In the genomic region with DNA sequence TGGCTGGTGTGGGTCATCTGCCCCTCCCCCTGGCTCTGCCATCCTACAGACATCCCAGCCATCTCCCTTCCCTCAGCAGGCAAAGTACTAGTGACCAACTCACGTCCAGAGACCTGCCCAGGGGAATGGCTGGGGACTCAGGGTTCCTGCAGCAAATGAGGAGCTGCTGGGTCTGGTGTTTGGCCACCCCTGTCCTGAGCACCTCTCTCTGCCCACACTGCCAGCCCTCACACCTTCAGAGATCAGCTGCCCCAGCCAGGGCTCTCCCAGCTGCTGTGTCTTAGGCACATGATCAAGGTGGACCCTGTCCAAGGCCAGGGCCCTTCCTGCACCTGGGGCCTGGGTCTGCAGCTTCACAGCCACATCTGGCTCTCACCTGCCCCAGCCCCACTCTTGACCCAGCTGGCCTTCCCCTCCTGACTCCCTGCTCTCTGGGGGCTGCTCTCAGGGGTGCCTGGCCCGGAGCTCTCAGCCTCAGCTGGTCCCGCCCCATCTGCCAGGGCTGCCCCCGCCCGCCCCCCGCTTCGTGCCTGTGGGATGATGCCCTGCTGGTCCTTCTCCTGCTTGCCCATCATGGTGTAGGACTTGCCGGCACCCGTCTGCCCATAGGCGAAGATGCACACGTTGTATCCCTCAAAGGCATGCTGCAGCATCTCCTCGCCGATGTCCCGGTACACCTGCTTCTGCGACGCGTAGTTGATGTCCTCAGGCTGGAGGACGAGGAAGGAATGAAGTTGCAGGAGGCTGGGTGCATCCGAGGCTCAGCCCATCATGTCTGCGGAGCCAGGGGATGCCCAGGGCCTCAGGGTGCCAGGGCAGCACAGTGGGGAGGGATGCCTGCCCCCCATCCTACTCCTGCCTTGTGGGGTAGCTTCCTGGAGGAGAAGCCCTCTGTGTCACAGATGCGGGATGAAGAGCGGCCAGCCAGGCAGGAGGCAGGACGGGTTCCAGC, we compare ENCODE assay signal across 18 cellular contexts. TPM values are rescaled to one million over a fixed set of nuclear protein-coding genes. Genes with fewer than 3 reads are reported as not detected.
DNase-seq lines count a peak whose midpoint lies in the region; ATAC-seq and TF ChIP-seq lines count a peak whose summit lies in the region.
"Had no signal": no experiment of that assay in that cellular context is flagged by ENCODE, and none has a peak within 500 bp of the region (broad histone marks: within the 10 kb centered on the region; RNA-seq: fewer than 3 reads in every experiment).

No MANE protein-coding gene starts in this region.

- H3K36me3 ChIP-seq in RWPE2 (ENCODE audit: low read depth): no peaks in the 10 kb centered on the region
- H3K36me3 ChIP-seq in sigmoid colon: no peaks in the 10 kb centered on the region

- no peaks in the 10 kb centered on the region for H3K4me1 ChIP-seq in RWPE2 (ENCODE audit: insufficient read depth, poor library complexity, severe bottlenecking)
- no peaks in the 10 kb centered on the region for H3K4me1 ChIP-seq in right cardiac atrium (ENCODE audit: control insufficient read depth, insufficient read depth, low read length)
- no peaks in the 10 kb centered on the region for H3K4me1 ChIP-seq in sigmoid colon
- H3K4me1 ChIP-seq: HAP-1 had no signal

- 92% methylated on average over 23 of the region's 23 CpGs for WGBS in right cardiac atrium
- 76 to 89% methylated on average over 23 of the region's 23 CpGs for WGBS in sigmoid colon, 2 donors

- H3K4me3 ChIP-seq in RWPE2 (ENCODE audit: severe bottlenecking): no peak overlapping the region
- no peak overlapping the region for H3K4me3 ChIP-seq in right cardiac atrium (ENCODE audit: low read length)
- H3K4me3 ChIP-seq in sigmoid colon: no peak overlapping the region
- H3K4me3 ChIP-seq: HAP-1 had no signal

- H3K27ac ChIP-seq in RWPE2 (ENCODE audit: poor library complexity, severe bottlenecking) (no peak overlapping the region), right cardiac atrium (ENCODE audit: low read length) (no peak overlapping the region), sigmoid colon (no peak overlapping the region)

- no peak for TF ChIP-seq EP300 in sigmoid colon (IDR thresholded peaks at IDR 0.05)

- DNase-seq in activated effector memory CD4-positive, alpha-beta T cell treated with anti-CD3 and anti-CD28 coated beads, Interleukin-2, amount 50 U/mL, for 16 hours: peak; percentile 47
- DNase-seq in activated effector memory CD4-positive, alpha-beta T cell treated with Interleukin-2 at 50 U/mL for 16 hours: no peak
- DNase-seq in RWPE2 (ENCODE audit: low spot score) (peak; percentile 47), right cardiac atrium (peak in 2 of 3 donors; percentile 8 to 32), sigmoid colon (peak; percentile 62), DMS53 (lab: John Stamatoyannopoulos, UW) (no peak), cortex of kidney (lab: John Stamatoyannopoulos, UW) (no peak)
- DNase-seq: CD4-positive, CD25-positive, alpha-beta regulatory T cell; DMS79 treated with DMSO at 0.1 percent for 48 hours; IMR-90; Kasumi-1; NCI-H1417; NCI-H2029; NCI-H2171 treated with DMSO at 0.1 percent for 48 hours; NCI-H510A; NCI-H82 had no signal

- ATAC-seq in RWPE2 (ENCODE audit: low read depth) (0 out of 3 replicates have a peak, but pooled peaks have one; percentile 4), right cardiac atrium (no peak), HG02970 (IDR thresholded peaks at IDR 0.05; ENCODE audit: low FRiP score, unreplicated experiment) (no peak)

- TF ChIP-seq POLR2A in sigmoid colon (IDR thresholded peaks at IDR 0.05): no peak

- H3K27me3 ChIP-seq in RWPE2 (ENCODE audit: insufficient read depth, poor library complexity, severe bottlenecking) (no peaks in the 10 kb centered on the region), right cardiac atrium (ENCODE audit: control insufficient read depth, insufficient read depth) (no peaks in the 10 kb centered on the region), sigmoid colon (peaks cover 0 to 33% (median 12%) of the 10 kb centered on the region in 3 donors)

- TF ChIP-seq CTCF in RWPE2 (IDR thresholded peaks at IDR 0.05; ENCODE audit: poor library complexity, severe bottlenecking) (no peak), sigmoid colon (IDR thresholded peaks at IDR 0.05) (no peak)

- H3K9me3 ChIP-seq in RWPE2 (ENCODE audit: severe bottlenecking) (no peaks in the 10 kb centered on the region), right cardiac atrium (ENCODE audit: control insufficient read depth, low read length) (no peaks in the 10 kb centered on the region), sigmoid colon (no peaks in the 10 kb centered on the region)
- H3K9me3 ChIP-seq: HAP-1 had no signal

- intact Hi-C loops in right cardiac atrium (cut with DNase I) (no loop called here), sigmoid colon (cut with DNase I) (no loop called here)

RNA-seq across cellular contexts. Expression of gene KIF1A, which starts 32.2 kb away (rescaled TPM):
- total RNA-seq in right cardiac atrium (10 to 100 TPM; 45.3 to 83.0 (median 66.9) TPM), sigmoid colon (1 to 10 TPM; 1.3 to 9.7 (median 7.6) TPM)
- polyA plus RNA-seq in right cardiac atrium (45.7 TPM), sigmoid colon (1 to 10 TPM in 1 of 3 donors, under 1 TPM in 2; under 0.01 to 4.4 (median under 0.01) TPM)
- total RNA-seq: CD4-positive, CD25-positive, alpha-beta regulatory T cell had no signal
- polyA plus RNA-seq: CD4-positive, CD25-positive, alpha-beta regulatory T cell; IMR-90 had no signal

Comparison
In these comparisons a context has a peak if more than half of its experiments do, and no peak if none do; other contexts are left out.
1. DNase-seq: peak in activated effector memory CD4-positive, alpha-beta T cell treated with anti-CD3 and anti-CD28 coated beads, Interleukin-2, amount 50 U/mL, for 16 hours (single experiment), RWPE2 (single experiment), right cardiac atrium (2 of 3) and sigmoid colon (single experiment); none in activated effector memory CD4-positive, alpha-beta T cell treated with Interleukin-2 at 50 U/mL for 16 hours (single experiment), DMS53 (single experiment) and cortex of kidney (single experiment).
2. RNA of gene KIF1A, which starts 32.2 kb away (total RNA-seq): 45.3 to 83.0 TPM in right cardiac atrium; 1.3 to 9.7 TPM in sigmoid colon; every median in the first group is over 4 times any median in the second.